In genomic region chr1:232389744-232390143, GRCh38 we compare ENCODE assay signal across 27 cellular contexts.
"Had no signal": no experiment of that assay in that cellular context is flagged by ENCODE, and none has a peak within 500 bp of the region (broad histone marks: within the 10 kb centered on the region; RNA-seq: fewer than 3 reads in every experiment).

No MANE protein-coding gene starts in this region.

- H3K4me1 ChIP-seq: stomach, testis, thyroid gland, tibial artery, transverse colon, upper lobe of left lung, upper lobe of right lung, uterus had no signal

- DNase-seq: stimulated activated CD4-positive, alpha-beta T cell treated with anti-CD3 and anti-CD28 coated beads, Interleukin-2, amount 100 ng/mL, for 48 hours; stimulated activated CD4-positive, alpha-beta T cell treated with anti-CD3 and anti-CD28 coated beads, Interleukin-4, amount 100 ng/mL, for 1 hour; stimulated activated CD4-positive, alpha-beta T cell treated with anti-CD3 and anti-CD28 coated beads, Interleukin-4, amount 100 ng/mL, for 24 hours; stimulated activated CD4-positive, alpha-beta T cell treated with anti-CD3 and anti-CD28 coated beads, Interleukin-4, amount 100 ng/mL, for 4 hours; stimulated activated CD8-positive, alpha-beta memory T cell treated with anti-CD3 and anti-CD28 coated beads, Interleukin-4, amount 100 ng/mL, for 48 hours; stimulated activated naive B cell treated with anti-CD40 and anti-IgM and Interleukin-4, amounts not matched to agents 10 μg/mL and 1 μg/mL and 100 μg/mL, for 72 hours; stimulated activated naive CD4-positive, alpha-beta T cell; stimulated activated naive CD4-positive, alpha-beta T cell treated with Interleukin-2 at 50 U/mL for 16 hours; stimulated activated naive CD8-positive, alpha-beta T cell treated with anti-CD3 and anti-CD28 coated beads, Interleukin-15, amount 100 ng/mL, for 72 hours; stimulated activated naive CD8-positive, alpha-beta T cell treated with anti-CD3 and anti-CD28 coated beads, Interleukin-15, Interleukin-2, amounts not matched to agents 100 U/mL and 50 U/mL, for 24 hours; stomach; substantia nigra; testis; thyroid gland; tibial artery; transverse colon; trophoblast cell; upper lobe of left lung; upper lobe of right lung; uterus had no signal

- H3K9me3 ChIP-seq: stomach, suprapubic skin, testis, thoracic aorta, thyroid gland, tibial artery, tibial nerve, transverse colon, upper lobe of left lung, upper lobe of right lung, uterus, vagina had no signal

- H3K4me3 ChIP-seq: stomach, suprapubic skin, testis, thoracic aorta, thyroid gland, tibial artery, tibial nerve, transverse colon, upper lobe of left lung, upper lobe of right lung, uterus, vagina had no signal

- H3K36me3 ChIP-seq: stomach, suprapubic skin, thoracic aorta, thyroid gland, tibial artery, tibial nerve, transverse colon, upper lobe of left lung, upper lobe of right lung, uterus, vagina had no signal

- ATAC-seq: stimulated activated effector memory CD8-positive, alpha-beta T cell treated with anti-CD3 and anti-CD28 coated beads, Interleukin-12 subunit alpha, Interleukin-12 subunit beta, amount 100 ng/mL, for 72 hours; stimulated activated memory B cell treated with anti-CD40 and anti-IgM and Interleukin-4, amounts not matched to agents 10 μg/mL and 1 μg/mL and 100 μg/mL, for 72 hours; stimulated activated naive B cell treated with anti-CD40 and anti-IgM and Interleukin-4, amounts not matched to agents 10 μg/mL and 1 μg/mL and 100 μg/mL, for 72 hours; stimulated activated naive CD8-positive, alpha-beta T cell treated with anti-CD3 and anti-CD28 coated beads, Interleukin-15, amount 100 ng/mL, for 72 hours; stimulated activated naive CD8-positive, alpha-beta T cell treated with anti-CD3 and anti-CD28 coated beads, Interleukin-15, Interleukin-2, amounts not matched to agents 100 U/mL and 50 U/mL, for 24 hours; upper lobe of right lung had no signal

- FAIRE-seq: urothelium cell line had no signal

- H3K27ac ChIP-seq: stomach, suprapubic skin, testis, thoracic aorta, thyroid gland, tibial artery, tibial nerve, transverse colon, upper lobe of left lung, upper lobe of right lung, uterus, vagina had no signal

- H3K27me3 ChIP-seq: stomach, suprapubic skin, testis, thyroid gland, tibial artery, tibial nerve, transverse colon, upper lobe of left lung, upper lobe of right lung, uterus, vagina had no signal
